ENCODE assay signal across 13 cellular contexts in the genomic region with DNA sequence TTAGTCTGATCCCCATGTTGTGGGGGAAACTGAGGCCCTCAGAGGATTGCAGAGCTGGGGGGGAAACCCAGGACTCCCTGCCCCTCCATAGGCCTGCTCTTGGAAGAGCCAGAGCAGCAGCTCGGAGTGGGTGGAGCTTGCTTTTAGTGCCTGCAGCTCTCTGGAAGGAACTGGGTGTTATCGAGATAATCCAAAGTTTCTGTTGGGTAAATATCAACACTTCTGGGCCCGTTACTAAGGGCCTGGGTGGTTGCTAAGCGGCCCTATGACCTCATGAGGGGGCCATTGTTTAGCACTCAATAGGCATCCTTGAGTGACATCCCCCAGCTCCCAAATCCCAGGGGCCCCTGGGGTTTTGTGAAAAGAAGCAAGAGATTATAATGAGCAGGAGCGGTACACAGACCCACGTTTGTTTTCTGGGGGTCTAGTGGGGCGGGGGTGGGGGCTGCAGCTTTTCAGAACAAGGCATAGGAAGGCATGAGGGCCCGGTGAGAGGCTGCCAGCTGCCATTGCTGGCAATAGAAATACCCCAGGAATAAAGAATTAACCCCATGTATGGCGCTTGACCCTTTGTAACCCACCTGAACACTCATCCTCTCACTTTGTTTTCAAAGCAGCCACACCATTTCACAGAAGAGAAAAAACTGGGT. TPM values are rescaled to one million over a fixed set of nuclear protein-coding genes. Genes with fewer than 3 reads are reported as not detected.
DNase-seq lines count a peak whose midpoint lies in the region; ATAC-seq, FAIRE-seq and TF ChIP-seq lines count a peak whose summit lies in the region.
"Had no signal": no experiment of that assay in that cellular context is flagged by ENCODE, and none has a peak within 500 bp of the region (broad histone marks: within the 10 kb centered on the region; RNA-seq: fewer than 3 reads in every experiment).

No MANE protein-coding gene starts in this region.

- intact Hi-C loops in A673 (cut with micrococcal nuclease; ENCODE audit: unreplicated experiment): no loop called here
- intact Hi-C loops in K562 (cut with micrococcal nuclease): no loop called here

- WGBS in HUES64: 25% methylated on average over 9 of the region's 9 CpGs
- WGBS in K562 (ENCODE audit: insufficient coverage, low coverage, missing lambda C conversion rate): 2% methylated on average over 9 of the region's 9 CpGs

- in situ Hi-C loops in K562 (cut with MboI): no loop called here

- POLR2A ChIA-PET in A673 (lab: Charles Lee; ENCODE audit: low non-redundant PET): no interaction called here
- POLR2A ChIA-PET in K562 (lab: Yijun Ruan, JAX): interaction anchor here (1.1 to 1.7 kb wide), 3 partner anchors 12 to 23 kb away, joined by 4 to 7 read pairs (median 5); no protein-coding TSS in a partner anchor

- TF ChIP-seq POLR2A in K562 (conservative IDR thresholded peaks at IDR 0.05): no peak

- peaks cover 8% of the 10 kb centered on the region for H3K27me3 Mint-ChIP-seq in activated naive CD8-positive, alpha-beta T cell treated with anti-CD3 and anti-CD28 coated beads for 36 hours

- H3K36me3 ChIP-seq in A673 (ENCODE audit: insufficient read depth, low read length, poor library complexity, severe bottlenecking) (no peaks in the 10 kb centered on the region), HUES64 (ENCODE audit: insufficient read depth, low read length) (no peaks in the 10 kb centered on the region), K562 (ENCODE audit: control insufficient read depth, insufficient read depth, low read length) (no peaks in the 10 kb centered on the region)

- no peak for TF ChIP-seq EP300 in K562 (IDR thresholded peaks at IDR 0.05; ENCODE audit: low read length)

- no peak overlapping the region for H3K4me3 Mint-ChIP-seq in activated naive CD8-positive, alpha-beta T cell treated with anti-CD3 and anti-CD28 coated beads for 36 hours
- H3K4me3 Mint-ChIP-seq: stimulated activated effector memory CD8-positive, alpha-beta T cell treated with anti-CD3 and anti-CD28 coated beads, Interleukin-12 subunit alpha, Interleukin-12 subunit beta, amount 100 ng/mL, for 72 hours had no signal

- BruUV-seq in A673 (replicated peaks; lab: Mats Ljungman, UMichigan): no TSS peak
- no TSS peak for BruUV-seq in K562 (replicated peaks; lab: Mats Ljungman, UMichigan)

- H3K27ac Mint-ChIP-seq in activated naive CD8-positive, alpha-beta T cell treated with anti-CD3 and anti-CD28 coated beads for 36 hours: no peak overlapping the region
- H3K27ac Mint-ChIP-seq: stimulated activated effector memory CD8-positive, alpha-beta T cell treated with anti-CD3 and anti-CD28 coated beads, Interleukin-12 subunit alpha, Interleukin-12 subunit beta, amount 100 ng/mL, for 72 hours had no signal

- ATAC-seq in K562: peak; percentile 51
- ATAC-seq in GM18858 (IDR thresholded peaks at IDR 0.05; ENCODE audit: unreplicated experiment): no peak
- ATAC-seq: stimulated activated effector memory CD8-positive, alpha-beta T cell treated with anti-CD3 and anti-CD28 coated beads, Interleukin-12 subunit alpha, Interleukin-12 subunit beta, amount 100 ng/mL, for 72 hours had no signal

- H3K4me1 ChIP-seq in A673 (ENCODE audit: insufficient read depth, low read length, poor library complexity, severe bottlenecking) (peaks cover 7% of the 10 kb centered on the region), HUES64 (ENCODE audit: insufficient read depth, low read length) (peaks cover 17% of the 10 kb centered on the region), K562 (replicated peaks in 1 of 2; ENCODE audit: control insufficient read depth in 2 of 2, insufficient read depth in 2 of 2, low read length in 2 of 2) (no peaks in the 10 kb centered on the region; a peak in 2 of 5 replicates)

- no peak for TF ChIP-seq CTCF in A673 (conservative IDR thresholded peaks at IDR 0.05; ENCODE audit: low read depth, low read length)
- peak in 1 of 3 experiments; percentile 10; a peak in 1 of 6 replicates for TF ChIP-seq CTCF in K562 (IDR thresholded peaks at IDR 0.05 in 2 of 3, conservative IDR thresholded peaks at IDR 0.05 in 1 of 3; ENCODE audit: insufficient read depth in 2 of 3, low read depth in 1 of 3, low read length in 3 of 3)

- H3K9ac ChIP-seq in HUES64 (ENCODE audit: low read depth, low read length) (peak overlapping the region; percentile 4; the same call in 1 of the 2 replicates), K562 (ENCODE audit: insufficient read depth in 1 of 2, low read depth in 2 of 2, low read length in 2 of 2) (no peak overlapping the region)

- H3K9me3 Mint-ChIP-seq in activated naive CD8-positive, alpha-beta T cell treated with anti-CD3 and anti-CD28 coated beads for 36 hours: no peaks in the 10 kb centered on the region
- H3K9me3 Mint-ChIP-seq: stimulated activated effector memory CD8-positive, alpha-beta T cell treated with anti-CD3 and anti-CD28 coated beads, Interleukin-12 subunit alpha, Interleukin-12 subunit beta, amount 100 ng/mL, for 72 hours had no signal

- H4K20me1 ChIP-seq in K562 (replicated peaks; ENCODE audit: control insufficient read depth, insufficient read depth, low read length): no peaks in the 10 kb centered on the region; the same call in 1 of the 2 replicates

- H3K27me3 ChIP-seq in A673 (replicated peaks; ENCODE audit: insufficient read depth, low read depth, low read length, poor library complexity) (no peaks in the 10 kb centered on the region), HUES64 (ENCODE audit: insufficient read depth, low read length) (no peaks in the 10 kb centered on the region), K562 (ENCODE audit: control insufficient read depth in 2 of 2, insufficient read depth in 2 of 2, low read length in 2 of 2) (peaks cover 8 to 32% of the 10 kb centered on the region in 2 experiments; a peak in 3 of 5 replicates)

- no peak overlapping the region for H3K4me2 ChIP-seq in K562 (ENCODE audit: insufficient read depth, low read length)

- TF ChIP-seq RAD21 in K562 (CRISPR knock-in tag; conservative IDR thresholded peaks at IDR 0.05 in 1 of 2, IDR thresholded peaks at IDR 0.05 in 1 of 2): no peak

- no peaks in the 10 kb centered on the region for H3K9me3 ChIP-seq in A673 (ENCODE audit: low read depth, low read length, poor library complexity, severe bottlenecking)
- no peaks in the 10 kb centered on the region for H3K9me3 ChIP-seq in HUES64 (ENCODE audit: insufficient read depth, low read depth, low read length)
- no peaks in the 10 kb centered on the region for H3K9me3 ChIP-seq in K562 (replicated peaks; ENCODE audit: control insufficient read depth, insufficient read depth, low read depth, low read length)

- CTCF ChIA-PET in A673 (lab: Charles Lee): interaction anchor here (0.6 kb wide), 1 partner anchor 18 kb away, joined by 3 read pairs; no protein-coding TSS in a partner anchor
- CTCF ChIA-PET in K562 (lab: Yijun Ruan, JAX; ENCODE audit: low intra/inter-chr PET ratio): no interaction called here

- DNase-seq in A673 (ENCODE audit: low spot score) (peak; percentile 54), K562 (ENCODE audit: extremely low read depth in 1 of 4, low spot score in 3 of 4) (peak in 3 of 4 experiments; percentile 13 to 23 (median 17)), left kidney (ENCODE audit: low read depth, low spot score) (peak; percentile 7), NCI-H2196 (lab: John Stamatoyannopoulos, UW; ENCODE audit: unreplicated experiment) (no peak), dermis blood vessel endothelial cell (no peak)
- no peak for DNase-seq in activated naive CD8-positive, alpha-beta T cell treated with anti-CD3 and anti-CD28 coated beads for 36 hours
- DNase-seq: AML-193, cerebellar nuclear complex had no signal

- H3K36me3 Mint-ChIP-seq in activated naive CD8-positive, alpha-beta T cell treated with anti-CD3 and anti-CD28 coated beads for 36 hours: no peaks in the 10 kb centered on the region

- no peaks in the 10 kb centered on the region for H3K9me1 ChIP-seq in K562 (ENCODE audit: control insufficient read depth, insufficient read depth, low read length)

- peaks cover 30% of the 10 kb centered on the region for H3K4me1 Mint-ChIP-seq in activated naive CD8-positive, alpha-beta T cell treated with anti-CD3 and anti-CD28 coated beads for 36 hours

- no peaks in the 10 kb centered on the region for H3K79me2 ChIP-seq in K562 (ENCODE audit: control insufficient read depth, insufficient read depth, low read length)

- H3K4me3 ChIP-seq in A673 (ENCODE audit: low read depth, low read length, poor library complexity, severe bottlenecking): no peak overlapping the region
- H3K4me3 ChIP-seq in HUES64 (ENCODE audit: low read length): no peak overlapping the region
- no peak overlapping the region for H3K4me3 ChIP-seq in K562

- H3K27ac ChIP-seq in A673 (ENCODE audit: low read depth, low read length, poor library complexity, severe bottlenecking) (no peak overlapping the region), HUES64 (ENCODE audit: low read depth, low read length) (peak overlapping the region; percentile 66), K562 (ENCODE audit: extremely low read depth, low read depth, low read length) (no peak overlapping the region)

- no peak overlapping the region for H2AFZ ChIP-seq in K562 (ENCODE audit: low read depth, low read length)

- no peak for FAIRE-seq in K562 (lab: Jason Lieb, UNC)
- FAIRE-seq: H54, TTC549 had no signal

RNA-seq across cellular contexts. Expression of a gene that starts 48.3 kb away (rescaled TPM):
- total RNA-seq in A673 (2021) (0.17 and 0.35 TPM in 2 replicates), K562 (2014; rRNA removed) (not detected in 2 replicates), K562 (2014; rRNA removed; fragmentation: Illumina TruSeq; extraction: Trizol) (not detected in 2 replicates), K562 (2015; rRNA removed; fragmentation: Illumina TruSeq; extraction: Trizol) (not detected in 2 replicates), K562 (2021) (not detected in 2 replicates), dermis blood vessel endothelial cell (not detected in 2 replicates)
- polyA plus RNA-seq in HUES64 (2013, experiment 1 of 2): 0.15 TPM
- 0.32 TPM for polyA plus RNA-seq in HUES64 (2013, experiment 2 of 2)
- not detected in 2 replicates for total RNA-seq in K562 (2011; cell fraction: chromatin; rRNA removed; ENCODE audit: low replicate concordance)
- total RNA-seq in K562 (2011; cell fraction: nucleolus; rRNA removed): not detected in 2 replicates
- not detected in 2 replicates for total RNA-seq in K562 (2011; cell fraction: nucleoplasm; rRNA removed)
- polyA plus RNA-seq in K562 (2011; rRNA removed) (not detected in 2 replicates), K562 (2014; fragmentation: Illumina TruSeq; extraction: Trizol) (not detected in 2 replicates), K562 (2014; fragmentation: Nextera tagmentation; extraction: Ambion mirVana) (under 1 TPM in 1 of 2 experiments, not detected in 1; 0.06 TPM), K562 (2014; rRNA removed) (not detected in 2 replicates)
- polyA plus RNA-seq in K562 (2011; cell fraction: cytosol; rRNA removed): not detected in 2 replicates
- polyA plus RNA-seq in K562 (2011; cell fraction: nucleus; rRNA removed): not detected in 2 replicates
- 0.01 TPM in 2 replicates for polyA plus RNA-seq in K562 (2012)
- not detected in 2 replicates for polyA minus RNA-seq in K562 (2011; rRNA and poly(A)+ RNA removed)
- polyA minus RNA-seq in K562 (2011; cell fraction: cytosol; rRNA and poly(A)+ RNA removed): not detected in 2 replicates
- polyA minus RNA-seq in K562 (2011; cell fraction: nucleus; rRNA and poly(A)+ RNA removed): under 0.01 TPM in 1 of 2 replicates, not detected in the other
- not detected for total RNA-seq in activated naive CD8-positive, alpha-beta T cell treated with anti-CD3 and anti-CD28 coated beads for 36 hours

Comparison
In these comparisons a context has a peak if more than half of its experiments do, and no peak if none do; other contexts are left out.
1. DNase-seq: peak in A673 (single experiment), K562 (3 of 4) and left kidney (single experiment); none in NCI-H2196 (single experiment), activated naive CD8-positive, alpha-beta T cell treated with anti-CD3 and anti-CD28 coated beads for 36 hours (single experiment) and dermis blood vessel endothelial cell (single experiment).